Comparison of ENCODE assay signal across 24 cellular contexts in genomic region chr3:111615880-111616279, GRCh38. TPM values are rescaled to one million over a fixed set of nuclear protein-coding genes. Genes with fewer than 3 reads are reported as not detected.
DNase-seq lines count a peak whose midpoint lies in the region; ATAC-seq, FAIRE-seq and TF ChIP-seq lines count a peak whose summit lies in the region.
"Had no signal": no experiment of that assay in that cellular context is flagged by ENCODE, and none has a peak within 500 bp of the region (broad histone marks: within the 10 kb centered on the region; RNA-seq: fewer than 3 reads in every experiment).

No MANE protein-coding gene starts in this region.

- POLR2A ChIA-PET in naive thymus-derived CD8-positive, alpha-beta T cell (lab: Charles Lee), result interaction anchor here (0.8 to 2.0 kb wide), 7 partner anchors 8 to 73 kb away, joined by 3 to 9 read pairs (median 4); no protein-coding TSS in a partner anchor

- no peak for DNase-seq in T-helper 2 cell treated with Interferon-gamma antibody and Interleukin-4, amounts not matched to agents 5 μg/mL and 100 μg/mL, for 36 hours (ENCODE audit: low spot score)
- DNase-seq in T-helper 2 cell (no peak), GM12891 (ENCODE audit: insufficient read length, low spot score) (no peak), NCI-H1048 (lab: John Stamatoyannopoulos, UW) (no peak), urothelium cell line (ENCODE audit: low spot score) (no peak)
- DNase-seq in naive thymus-derived CD8-positive, alpha-beta T cell, result no peak
- no peak for DNase-seq in activated effector memory CD4-positive, alpha-beta T cell treated with anti-CD3 and anti-CD28 coated beads, Interleukin-2, amount 50 U/mL, for 16 hours
- DNase-seq: 8988T, adrenal gland, AML-193, colonic mucosa, NCI-H1105 treated with DMSO at 0.1 percent for 48 hours, NCI-H2107, T1000 had no signal

- peak overlapping the region; percentile 40 for H3K4me3 Mint-ChIP-seq in T-helper 2 cell treated with Interferon-gamma antibody and Interleukin-4, amounts not matched to agents 5 μg/mL and 100 μg/mL, for 36 hours
- peak overlapping the region; percentile 88 for H3K4me3 Mint-ChIP-seq in activated T-helper 17 cell treated with anti-CD3 and anti-CD28 coated beads, Interleukin-2, amount 50 U/mL, for 72 hours
- peak overlapping the region in 5 of 10 donors; percentile 2 to 53 (median 9) for H3K4me3 Mint-ChIP-seq in naive thymus-derived CD8-positive, alpha-beta T cell
- H3K4me3 Mint-ChIP-seq: HFFc6, type B pancreatic cell had no signal

- H3K27me3 Mint-ChIP-seq in T-helper 2 cell treated with Interferon-gamma antibody and Interleukin-4, amounts not matched to agents 5 μg/mL and 100 μg/mL, for 36 hours (ENCODE audit: low read depth), result no peaks in the 10 kb centered on the region
- H3K27me3 Mint-ChIP-seq in activated T-helper 17 cell treated with anti-CD3 and anti-CD28 coated beads, Interleukin-2, amount 50 U/mL, for 72 hours, result no peaks in the 10 kb centered on the region
- H3K27me3 Mint-ChIP-seq in naive thymus-derived CD8-positive, alpha-beta T cell, result no peaks in the 10 kb centered on the region
- H3K27me3 Mint-ChIP-seq: type B pancreatic cell had no signal

- peaks cover 4% of the 10 kb centered on the region for H3K9me3 Mint-ChIP-seq in T-helper 2 cell treated with Interferon-gamma antibody and Interleukin-4, amounts not matched to agents 5 μg/mL and 100 μg/mL, for 36 hours
- H3K9me3 Mint-ChIP-seq in activated T-helper 17 cell treated with anti-CD3 and anti-CD28 coated beads, Interleukin-2, amount 50 U/mL, for 72 hours, result peaks cover 6% of the 10 kb centered on the region
- no peaks in the 10 kb centered on the region for H3K9me3 Mint-ChIP-seq in naive thymus-derived CD8-positive, alpha-beta T cell
- H3K9me3 Mint-ChIP-seq: HFFc6, type B pancreatic cell had no signal

- TF ChIP-seq POLR2A in GM12891 (IDR thresholded peaks at IDR 0.05; ENCODE audit: low read depth, low read length), result no peak

- peaks cover 62% of the 10 kb centered on the region for H3K4me1 Mint-ChIP-seq in T-helper 2 cell treated with Interferon-gamma antibody and Interleukin-4, amounts not matched to agents 5 μg/mL and 100 μg/mL, for 36 hours (ENCODE audit: low read depth)
- peaks cover 69% of the 10 kb centered on the region for H3K4me1 Mint-ChIP-seq in activated T-helper 17 cell treated with anti-CD3 and anti-CD28 coated beads, Interleukin-2, amount 50 U/mL, for 72 hours
- peaks cover 32 to 66% (median 61%) of the 10 kb centered on the region in 4 donors for H3K4me1 Mint-ChIP-seq in naive thymus-derived CD8-positive, alpha-beta T cell

- FAIRE-seq in GM12891 (lab: Jason Lieb, UNC) (no peak), urothelium cell line (lab: Jason Lieb, UNC) (no peak)
- FAIRE-seq: HepG2 had no signal

- H3K36me3 Mint-ChIP-seq in T-helper 2 cell treated with Interferon-gamma antibody and Interleukin-4, amounts not matched to agents 5 μg/mL and 100 μg/mL, for 36 hours (ENCODE audit: low read depth), result peaks cover 78% of the 10 kb centered on the region
- H3K36me3 Mint-ChIP-seq in activated T-helper 17 cell treated with anti-CD3 and anti-CD28 coated beads, Interleukin-2, amount 50 U/mL, for 72 hours (ENCODE audit: low read depth), result peaks cover 59% of the 10 kb centered on the region
- peaks cover 4 to 65% (median 28%) of the 10 kb centered on the region in 3 donors for H3K36me3 Mint-ChIP-seq in naive thymus-derived CD8-positive, alpha-beta T cell
- H3K36me3 Mint-ChIP-seq: type B pancreatic cell had no signal

- peak overlapping the region; percentile 91 for H3K27ac Mint-ChIP-seq in T-helper 2 cell treated with Interferon-gamma antibody and Interleukin-4, amounts not matched to agents 5 μg/mL and 100 μg/mL, for 36 hours
- peak overlapping the region; percentile 99 for H3K27ac Mint-ChIP-seq in activated T-helper 17 cell treated with anti-CD3 and anti-CD28 coated beads, Interleukin-2, amount 50 U/mL, for 72 hours
- peak overlapping the region; percentile 47 to 96 (median 86) for H3K27ac Mint-ChIP-seq in naive thymus-derived CD8-positive, alpha-beta T cell
- H3K27ac Mint-ChIP-seq: HFFc6, type B pancreatic cell had no signal

- no peak for ATAC-seq in activated T-helper 17 cell treated with anti-CD3 and anti-CD28 coated beads, Interleukin-2, amount 50 U/mL, for 72 hours (replicated peaks)
- peak; percentile 15 to 18 for ATAC-seq in naive thymus-derived CD8-positive, alpha-beta T cell

TF ChIP-seq in GM12891, 5 proteins besides CTCF, POLR2A, EP300 and RAD21:
- TF ChIP-seq POLR2AphosphoS5 (IDR thresholded peaks at IDR 0.05; ENCODE audit: low read depth, low read length) (no peak), POU2F2 (IDR thresholded peaks at IDR 0.05; ENCODE audit: low read depth, low read length) (no peak), SPI1 (IDR thresholded peaks at IDR 0.05; ENCODE audit: low read depth, low read length) (peak; percentile 70), TAF1 (IDR thresholded peaks at IDR 0.05; ENCODE audit: low read depth, low read length) (no peak), PAX5 (IDR thresholded peaks at IDR 0.05; ENCODE audit: insufficient read depth, low read length, severe bottlenecking) (no peak)
TF ChIP-seq in GM12891: peak in this region for 1.

RNA-seq across cellular contexts. Expression of gene ZBED2, which starts 20.7 kb away (rescaled TPM):
- 0.77 TPM for polyA plus RNA-seq in GM12891 (2012; ENCODE audit: low read depth, missing spikeins)
- total RNA-seq in activated T-helper 17 cell treated with anti-CD3 and anti-CD28 coated beads, Interleukin-2, amount 50 U/mL, for 72 hours, result 100 to 1,000 TPM; 429 to 664 TPM
- total RNA-seq in naive thymus-derived CD8-positive, alpha-beta T cell, result under 1 TPM in 1 of 2 experiments, not detected in 1; 0.16 TPM
- polyA plus RNA-seq in naive thymus-derived CD8-positive, alpha-beta T cell, result 1 to 10 TPM in 2 of 3 donors, under 1 TPM in 1; 0.30 to 1.9 (median 1.1) TPM
- total RNA-seq: G401, mesenteric fat pad, NCI-H460, SK-MEL-5, skeletal muscle tissue had no signal
- polyA plus RNA-seq: adrenal gland, HepG2, neural cell had no signal

RNA-seq across cellular contexts. Expression of gene PLCXD2, which starts 58.6 kb away (rescaled TPM):
- 0.27 TPM for polyA plus RNA-seq in GM12891 (2012; ENCODE audit: low read depth, missing spikeins)
- 10 to 100 TPM in 1 of 2 donors, 1 to 10 TPM in 1; 9.5 to 16.3 TPM for total RNA-seq in activated T-helper 17 cell treated with anti-CD3 and anti-CD28 coated beads, Interleukin-2, amount 50 U/mL, for 72 hours
- total RNA-seq in naive thymus-derived CD8-positive, alpha-beta T cell, result 10 to 100 TPM; 11.6 to 12.3 TPM
- 1 to 10 TPM; 2.3 to 2.5 (median 2.4) TPM for polyA plus RNA-seq in naive thymus-derived CD8-positive, alpha-beta T cell
- total RNA-seq: G401 had no signal

Comparison
In these comparisons a context has a peak if more than half of its experiments do, and no peak if none do; other contexts are left out.
1. RNA of gene ZBED2, which starts 20.7 kb away (total RNA-seq): 429 to 664 TPM in activated T-helper 17 cell treated with anti-CD3 and anti-CD28 coated beads, Interleukin-2, amount 50 U/mL, for 72 hours; 0.16 TPM in naive thymus-derived CD8-positive, alpha-beta T cell; every median in the first group is over 100 times any median in the second.
2. Peak in every context shown above with its lines, with median percentiles within 50 percentile points of each other: H3K27ac Mint-ChIP-seq.